In the genomic region with DNA sequence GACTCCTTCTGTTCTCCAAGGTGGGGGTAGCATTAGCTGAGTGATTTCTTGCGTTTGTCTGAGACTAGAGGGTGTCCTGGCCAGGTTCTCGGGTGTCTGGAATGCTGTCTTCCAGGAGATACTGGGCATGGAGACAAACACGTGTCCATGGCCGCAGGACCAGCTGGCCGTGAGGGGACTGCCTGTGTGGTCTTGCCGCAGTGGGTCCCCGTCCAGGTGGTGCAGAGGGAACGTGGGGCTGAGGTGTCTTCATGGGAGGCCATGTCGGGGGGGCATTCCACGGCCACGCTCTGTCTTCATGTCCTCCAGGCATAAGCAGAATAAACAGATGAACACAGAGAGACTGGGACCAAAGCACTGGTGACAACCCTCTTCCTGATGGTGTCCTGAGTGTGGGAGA, we compare ENCODE assay signal across 33 cellular contexts.
"Had no signal": no experiment of that assay in that cellular context is flagged by ENCODE, and none has a peak within 500 bp of the region (broad histone marks: within the 10 kb centered on the region; RNA-seq: fewer than 3 reads in every experiment).

No MANE protein-coding gene starts in this region.

- H3K27ac ChIP-seq: ascending aorta, breast epithelium, cardiac muscle cell, colonic mucosa, epithelial cell of prostate, esophagus squamous epithelium, gastroesophageal sphincter, VCaP had no signal

- DNase-seq: activated CD4-positive, alpha-beta memory T cell treated with anti-CD3 and anti-CD28 coated beads, Interleukin-2, amount 10 ng/mL, durations not matched to agents 7 days and 5 days; activated CD4-positive, alpha-beta T cell treated with anti-CD3 and anti-CD28 coated beads for 1 hour; activated CD4-positive, alpha-beta T cell treated with anti-CD3 and anti-CD28 coated beads for 4 hours; activated CD4-positive, alpha-beta T cell treated with anti-CD3 and anti-CD28 coated beads, Interleukin-2, amount 10 ng/mL, durations not matched to agents 7 days and 5 days; activated CD4-positive, alpha-beta T cell treated with anti-CD3 and anti-CD28 coated beads, Interleukin-2, amount 50 U/mL, for 4 hours; activated CD8-positive, alpha-beta memory T cell treated with anti-CD3 and anti-CD28 coated beads for 24 hours; activated gamma-delta T cell; activated naive CD4-positive, alpha-beta T cell; activated naive CD4-positive, alpha-beta T cell treated with anti-CD3 and anti-CD28 coated beads, Interleukin-2, amount 10 ng/mL, durations not matched to agents 7 days and 5 days; activated naive CD8-positive, alpha-beta T cell treated with anti-CD3 and anti-CD28 coated beads, Interleukin-2, amount 10 ng/mL, durations not matched to agents 7 days and 5 days; activated T-cell treated with anti-CD3 and anti-CD28 coated beads, Interleukin-2, amount 50 U/mL, for 4 hours; central memory CD4-positive, alpha-beta T cell; cerebellar nuclear complex; colonic mucosa; effector CD8-positive, alpha-beta T cell; esophagus squamous epithelium; foreskin melanocyte; T-cell; T-helper 9 cell had no signal

- H3K27ac Mint-ChIP-seq: activated CD4-positive, alpha-beta memory T cell treated with anti-CD3 and anti-CD28 coated beads, Interleukin-2, amount 10 ng/mL, durations not matched to agents 7 days and 5 days; activated CD4-positive, alpha-beta T cell treated with anti-CD3 and anti-CD28 coated beads, Interleukin-2, amount 10 ng/mL, durations not matched to agents 7 days and 5 days; activated naive CD4-positive, alpha-beta T cell treated with anti-CD3 and anti-CD28 coated beads, Interleukin-2, amount 10 ng/mL, durations not matched to agents 7 days and 5 days; activated naive CD4-positive, alpha-beta T cell treated with anti-CD3 and anti-CD28 coated beads, Interleukin-2, amount 50 U/mL, for 72 hours; activated naive CD8-positive, alpha-beta T cell treated with anti-CD3 and anti-CD28 coated beads, Interleukin-2, amount 10 ng/mL, durations not matched to agents 7 days and 5 days; activated T-helper 17 cell treated with anti-CD3 and anti-CD28 coated beads, Interleukin-2, amount 50 U/mL, for 72 hours; brain; T-cell; T-helper 1 cell treated with Interleukin-12 subunit alpha and Interleukin-12 subunit beta and Interleukin-4 antibody, amounts not matched to agents 30 μg/mL and 1 μg/mL, for 36 hours; WTC11 had no signal

- ATAC-seq: activated naive CD4-positive, alpha-beta T cell treated with anti-CD3 and anti-CD28 coated beads, Interleukin-2, amount 50 U/mL, for 72 hours; activated T-cell treated with anti-CD3 and anti-CD28 coated beads, Interleukin-2, amount 50 U/mL, for 4 hours; activated T-helper 17 cell treated with anti-CD3 and anti-CD28 coated beads, Interleukin-2, amount 50 U/mL, for 72 hours; gastroesophageal sphincter; T-cell had no signal

- FAIRE-seq: endometrium, endothelial cell of umbilical vein, TTC549 had no signal

- H3K27me3 Mint-ChIP-seq: activated CD4-positive, alpha-beta memory T cell treated with anti-CD3 and anti-CD28 coated beads, Interleukin-2, amount 10 ng/mL, durations not matched to agents 7 days and 5 days; activated CD4-positive, alpha-beta T cell treated with anti-CD3 and anti-CD28 coated beads, Interleukin-2, amount 10 ng/mL, durations not matched to agents 7 days and 5 days had no signal

- H3K4me1 ChIP-seq: ascending aorta, breast epithelium, colonic mucosa, esophagus squamous epithelium, gastroesophageal sphincter had no signal

- H3K36me3 ChIP-seq: ascending aorta, breast epithelium, cardiac muscle cell, colonic mucosa, esophagus squamous epithelium, gastroesophageal sphincter had no signal

- H3K4me1 Mint-ChIP-seq: activated CD4-positive, alpha-beta memory T cell treated with anti-CD3 and anti-CD28 coated beads, Interleukin-2, amount 10 ng/mL, durations not matched to agents 7 days and 5 days; activated CD4-positive, alpha-beta T cell treated with anti-CD3 and anti-CD28 coated beads, Interleukin-2, amount 10 ng/mL, durations not matched to agents 7 days and 5 days; activated naive CD4-positive, alpha-beta T cell treated with anti-CD3 and anti-CD28 coated beads, Interleukin-2, amount 10 ng/mL, durations not matched to agents 7 days and 5 days; activated naive CD8-positive, alpha-beta T cell treated with anti-CD3 and anti-CD28 coated beads, Interleukin-2, amount 10 ng/mL, durations not matched to agents 7 days and 5 days had no signal

- H3K4me3 ChIP-seq: ascending aorta, breast epithelium, cardiac muscle cell, colonic mucosa, esophagus squamous epithelium, gastroesophageal sphincter had no signal

- H3K9me3 ChIP-seq: ascending aorta, breast epithelium, colonic mucosa, esophagus squamous epithelium, gastroesophageal sphincter had no signal

- H3K27me3 ChIP-seq: ascending aorta, breast epithelium, cardiac muscle cell, colonic mucosa, esophagus squamous epithelium had no signal

- H3K4me3 Mint-ChIP-seq: activated CD4-positive, alpha-beta memory T cell treated with anti-CD3 and anti-CD28 coated beads, Interleukin-2, amount 10 ng/mL, durations not matched to agents 7 days and 5 days; activated CD4-positive, alpha-beta T cell treated with anti-CD3 and anti-CD28 coated beads, Interleukin-2, amount 10 ng/mL, durations not matched to agents 7 days and 5 days; activated naive CD4-positive, alpha-beta T cell treated with anti-CD3 and anti-CD28 coated beads, Interleukin-2, amount 10 ng/mL, durations not matched to agents 7 days and 5 days; activated naive CD8-positive, alpha-beta T cell treated with anti-CD3 and anti-CD28 coated beads, Interleukin-2, amount 10 ng/mL, durations not matched to agents 7 days and 5 days; activated T-cell treated with anti-CD3 and anti-CD28 coated beads, Interleukin-2, amount 50 U/mL, for 4 hours; activated T-helper 17 cell treated with anti-CD3 and anti-CD28 coated beads, Interleukin-2, amount 50 U/mL, for 72 hours; brain; T-cell; T-helper 1 cell treated with Interleukin-12 subunit alpha and Interleukin-12 subunit beta and Interleukin-4 antibody, amounts not matched to agents 30 μg/mL and 1 μg/mL, for 36 hours; WTC11 had no signal
